Comparison of ENCODE assay signal across 8 cellular contexts in the genomic region with DNA sequence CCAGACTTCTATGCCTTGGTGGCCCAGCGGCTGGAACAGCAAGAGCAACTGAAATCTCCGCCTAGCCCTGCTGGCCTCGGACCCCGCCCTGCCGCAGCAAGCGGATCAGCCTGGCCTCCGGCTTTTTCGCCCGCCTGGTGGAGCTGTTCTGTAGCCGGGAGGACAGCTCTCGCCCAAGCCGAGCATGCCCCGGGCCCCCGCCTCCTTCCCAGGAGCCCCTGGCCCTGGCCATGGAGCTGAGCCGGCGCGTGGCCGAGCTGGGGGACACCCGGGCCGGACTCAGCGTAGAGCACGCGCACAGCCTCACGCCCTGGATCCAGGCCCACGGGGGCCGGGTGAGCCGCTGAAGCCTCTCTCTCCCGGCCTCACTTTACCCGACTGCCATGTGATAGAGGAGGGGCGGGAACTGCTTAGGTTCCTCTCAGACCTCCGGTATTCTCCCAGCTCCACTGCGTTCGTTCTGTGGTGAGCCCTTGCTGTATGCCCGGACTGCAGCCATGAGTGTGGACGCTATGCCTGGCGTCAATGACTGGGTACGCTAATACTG. TPM values are rescaled to one million over a fixed set of nuclear protein-coding genes. Genes with fewer than 3 reads are reported as not detected.
DNase-seq lines count a peak whose midpoint lies in the region; ATAC-seq, FAIRE-seq and TF ChIP-seq lines count a peak whose summit lies in the region.

No MANE protein-coding gene starts in this region.

- peaks cover 28% of the 10 kb centered on the region for H3K27me3 Mint-ChIP-seq in type B pancreatic cell

- no peaks in the 10 kb centered on the region for H3K36me3 ChIP-seq in A673 (ENCODE audit: insufficient read depth, low read length, poor library complexity, severe bottlenecking)

- H3K27ac ChIP-seq in A673 (ENCODE audit: low read depth, low read length, poor library complexity, severe bottlenecking) (no peak overlapping the region), HL-60 (replicated peaks) (no peak overlapping the region)

- POLR2A ChIA-PET in A673 (lab: Charles Lee; ENCODE audit: low non-redundant PET): no interaction called here

- TF ChIP-seq CTCF in A673 (conservative IDR thresholded peaks at IDR 0.05; ENCODE audit: low read depth, low read length): peak; percentile 66
- no peak for TF ChIP-seq CTCF in HL-60 (IDR thresholded peaks at IDR 0.05; ENCODE audit: insufficient read depth, low read length)
- TF ChIP-seq CTCF in cardiac fibroblast (IDR thresholded peaks at IDR 0.05; ENCODE audit: low read depth, low read length): peak; percentile 62
- TF ChIP-seq CTCF in type B pancreatic cell (conservative IDR thresholded peaks at IDR 0.05): peak; percentile 48

- no peak overlapping the region for H3K27ac Mint-ChIP-seq in type B pancreatic cell

- intact Hi-C loops in A673 (cut with micrococcal nuclease; ENCODE audit: unreplicated experiment): no loop called here

- H3K36me3 Mint-ChIP-seq in type B pancreatic cell: no peaks in the 10 kb centered on the region

- no peaks in the 10 kb centered on the region for H3K9me3 Mint-ChIP-seq in type B pancreatic cell

- peak overlapping the region; percentile 26 for H3K4me3 ChIP-seq in A673 (ENCODE audit: low read depth, low read length, poor library complexity, severe bottlenecking)
- H3K4me3 ChIP-seq in HL-60 (replicated peaks; ENCODE audit: insufficient read depth, low read length): peak overlapping the region; percentile 18; the same call in 1 of the 2 replicates
- peak overlapping the region; percentile 36 to 38 for H3K4me3 ChIP-seq in cardiac fibroblast (replicated peaks in 1 of 2; ENCODE audit: low read depth in 2 of 2, low read length in 2 of 2)

- no peaks in the 10 kb centered on the region for H3K4me1 Mint-ChIP-seq in type B pancreatic cell (ENCODE audit: unreplicated experiment)

- H3K27me3 ChIP-seq in A673 (replicated peaks; ENCODE audit: insufficient read depth, low read depth, low read length, poor library complexity): peaks cover 19% of the 10 kb centered on the region
- H3K27me3 ChIP-seq in HL-60 (ENCODE audit: insufficient read depth, poor library complexity, severe bottlenecking): peaks cover 14% of the 10 kb centered on the region

- TF ChIP-seq POLR2A in GM12891 (IDR thresholded peaks at IDR 0.05; ENCODE audit: low read depth, low read length): no peak

- no peak for ATAC-seq in HG02852 (IDR thresholded peaks at IDR 0.05; ENCODE audit: unreplicated experiment)

- CTCF ChIA-PET in A673 (lab: Charles Lee): interaction anchor here (0.7 to 1.2 kb wide), 2 partner anchors 23 to 503 kb away, joined by 4 read pairs; no protein-coding TSS in a partner anchor

- FAIRE-seq in GM12891 (lab: Jason Lieb, UNC): no peak

- DNase-seq in A673 (ENCODE audit: low spot score) (peak; percentile 74), HL-60 (ENCODE audit: low read depth in 1 of 2, low spot score in 1 of 2) (peak in 1 of 2 experiments; percentile 49), cardiac fibroblast (ENCODE audit: low read depth in 2 of 2) (peak; percentile 49 to 67), left kidney (ENCODE audit: low read depth, low spot score) (peak; percentile 95), type B pancreatic cell (ENCODE audit: extremely low spot score, unreplicated experiment) (peak; percentile 72), GM12891 (ENCODE audit: insufficient read length, low spot score) (no peak), mucosa of gallbladder (ENCODE audit: low spot score) (no peak)

- H3K4me3 Mint-ChIP-seq in type B pancreatic cell: peak overlapping the region; percentile 41

- peaks cover 4% of the 10 kb centered on the region for H3K4me1 ChIP-seq in A673 (ENCODE audit: insufficient read depth, low read length, poor library complexity, severe bottlenecking)

- H3K9me3 ChIP-seq in A673 (ENCODE audit: low read depth, low read length, poor library complexity, severe bottlenecking): no peaks in the 10 kb centered on the region

- BruUV-seq in A673 (replicated peaks; lab: Mats Ljungman, UMichigan): no TSS peak

TF ChIP-seq in GM12891, 5 proteins besides CTCF, POLR2A, EP300 and RAD21:
- no peak for TF ChIP-seq POU2F2 (IDR thresholded peaks at IDR 0.05; ENCODE audit: low read depth, low read length)
- TF ChIP-seq TAF1 (IDR thresholded peaks at IDR 0.05; ENCODE audit: low read depth, low read length): no peak
- no peak for TF ChIP-seq POLR2AphosphoS5 (IDR thresholded peaks at IDR 0.05; ENCODE audit: low read depth, low read length)
- TF ChIP-seq SPI1 (IDR thresholded peaks at IDR 0.05; ENCODE audit: low read depth, low read length): no peak
- TF ChIP-seq PAX5 (IDR thresholded peaks at IDR 0.05; ENCODE audit: insufficient read depth, low read length, severe bottlenecking): no peak

RNA-seq across cellular contexts. Expression of gene MRPL3, which starts 24.1 kb away (rescaled TPM):
- total RNA-seq in A673 (2021) (137 TPM in 2 replicates), type B pancreatic cell (ENCODE audit: low replicate concordance) (93.4 and 96.2 TPM in 2 replicates), mucosa of gallbladder (51.1 TPM)
- polyA plus RNA-seq in GM12891 (2012; ENCODE audit: low read depth, missing spikeins): 95.4 TPM

Comparison
In these comparisons a context has a peak if more than half of its experiments do, and no peak if none do; other contexts are left out.
1. DNase-seq: peak in A673 (single experiment), cardiac fibroblast (2 of 2), left kidney (single experiment) and type B pancreatic cell (single experiment); none in GM12891 (single experiment) and mucosa of gallbladder (single experiment).
2. Peak in every context shown above with its lines, with median percentiles within 50 percentile points of each other: H3K4me3 ChIP-seq.